ENCODE assay signal across 1 cellular context in the genomic region with DNA sequence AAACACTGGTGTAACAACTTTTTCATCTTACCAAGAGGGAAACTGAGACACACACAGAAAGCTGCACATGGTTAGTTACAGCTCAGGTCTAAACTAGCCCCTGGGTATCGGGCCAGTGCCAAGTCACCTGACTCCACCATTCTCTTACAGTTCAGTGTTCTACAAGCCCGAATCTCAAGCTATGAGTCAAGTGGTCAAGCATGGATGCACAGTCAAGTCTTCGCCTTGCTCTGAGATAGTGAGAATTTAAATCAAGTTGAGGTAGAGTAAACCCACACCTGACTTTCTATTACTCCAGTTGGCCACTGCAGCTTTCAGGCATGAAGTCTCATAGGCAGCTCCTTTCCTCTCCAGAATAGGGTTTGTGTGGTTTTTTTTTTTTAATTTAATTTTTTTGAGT.
TF ChIP-seq lines count a peak whose summit lies in the region.

No MANE protein-coding gene starts in this region.

TF ChIP-seq in HepG2, 621 proteins besides CTCF, POLR2A, EP300 and RAD21:
- TF ChIP-seq, protein P1, sequence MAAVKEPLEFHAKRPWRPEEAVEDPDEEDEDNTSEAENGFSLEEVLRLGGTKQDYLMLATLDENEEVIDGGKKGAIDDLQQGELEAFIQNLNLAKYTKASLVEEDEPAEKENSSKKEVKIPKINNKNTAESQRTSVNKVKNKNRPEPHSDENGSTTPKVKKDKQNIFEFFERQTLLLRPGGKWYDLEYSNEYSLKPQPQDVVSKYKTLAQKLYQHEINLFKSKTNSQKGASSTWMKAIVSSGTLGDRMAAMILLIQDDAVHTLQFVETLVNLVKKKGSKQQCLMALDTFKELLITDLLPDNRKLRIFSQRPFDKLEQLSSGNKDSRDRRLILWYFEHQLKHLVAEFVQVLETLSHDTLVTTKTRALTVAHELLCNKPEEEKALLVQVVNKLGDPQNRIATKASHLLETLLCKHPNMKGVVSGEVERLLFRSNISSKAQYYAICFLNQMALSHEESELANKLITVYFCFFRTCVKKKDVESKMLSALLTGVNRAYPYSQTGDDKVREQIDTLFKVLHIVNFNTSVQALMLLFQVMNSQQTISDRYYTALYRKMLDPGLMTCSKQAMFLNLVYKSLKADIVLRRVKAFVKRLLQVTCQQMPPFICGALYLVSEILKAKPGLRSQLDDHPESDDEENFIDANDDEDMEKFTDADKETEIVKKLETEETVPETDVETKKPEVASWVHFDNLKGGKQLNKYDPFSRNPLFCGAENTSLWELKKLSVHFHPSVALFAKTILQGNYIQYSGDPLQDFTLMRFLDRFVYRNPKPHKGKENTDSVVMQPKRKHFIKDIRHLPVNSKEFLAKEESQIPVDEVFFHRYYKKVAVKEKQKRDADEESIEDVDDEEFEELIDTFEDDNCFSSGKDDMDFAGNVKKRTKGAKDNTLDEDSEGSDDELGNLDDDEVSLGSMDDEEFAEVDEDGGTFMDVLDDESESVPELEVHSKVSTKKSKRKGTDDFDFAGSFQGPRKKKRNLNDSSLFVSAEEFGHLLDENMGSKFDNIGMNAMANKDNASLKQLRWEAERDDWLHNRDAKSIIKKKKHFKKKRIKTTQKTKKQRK (IDR thresholded peaks at IDR 0.05; ENCODE audit: low read length), result no peak
- no peak for TF ChIP-seq MAFG (CRISPR knock-in tag; IDR thresholded peaks at IDR 0.05)
- no peak for TF ChIP-seq ZNF510 (CRISPR knock-in tag; IDR thresholded peaks at IDR 0.05; ENCODE audit: low read depth)
- TF ChIP-seq HOXA7 (CRISPR knock-in tag; IDR thresholded peaks at IDR 0.05), result no peak
- TF ChIP-seq FOXO4 (CRISPR knock-in tag; conservative IDR thresholded peaks at IDR 0.05), result no peak
- TF ChIP-seq, protein P2, sequence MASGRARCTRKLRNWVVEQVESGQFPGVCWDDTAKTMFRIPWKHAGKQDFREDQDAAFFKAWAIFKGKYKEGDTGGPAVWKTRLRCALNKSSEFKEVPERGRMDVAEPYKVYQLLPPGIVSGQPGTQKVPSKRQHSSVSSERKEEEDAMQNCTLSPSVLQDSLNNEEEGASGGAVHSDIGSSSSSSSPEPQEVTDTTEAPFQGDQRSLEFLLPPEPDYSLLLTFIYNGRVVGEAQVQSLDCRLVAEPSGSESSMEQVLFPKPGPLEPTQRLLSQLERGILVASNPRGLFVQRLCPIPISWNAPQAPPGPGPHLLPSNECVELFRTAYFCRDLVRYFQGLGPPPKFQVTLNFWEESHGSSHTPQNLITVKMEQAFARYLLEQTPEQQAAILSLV (CRISPR knock-in tag; IDR thresholded peaks at IDR 0.05; ENCODE audit: borderline replicate concordance), result no peak
- no peak for TF ChIP-seq ZKSCAN8 (CRISPR knock-in tag; IDR thresholded peaks at IDR 0.05; ENCODE audit: borderline replicate concordance)
- no peak for TF ChIP-seq ZNF367 (CRISPR knock-in tag; IDR thresholded peaks at IDR 0.05; ENCODE audit: borderline replicate concordance)
- no peak for TF ChIP-seq MED8 (CRISPR knock-in tag; IDR thresholded peaks at IDR 0.05; ENCODE audit: insufficient replicate concordance)
- TF ChIP-seq TAF1 (CRISPR knock-in tag; IDR thresholded peaks at IDR 0.05), result no peak
- no peak for TF ChIP-seq ZNF33B (CRISPR knock-in tag; IDR thresholded peaks at IDR 0.05)
- no peak for TF ChIP-seq ZNF761 (CRISPR knock-in tag; conservative IDR thresholded peaks at IDR 0.05)
- TF ChIP-seq, protein P3, sequence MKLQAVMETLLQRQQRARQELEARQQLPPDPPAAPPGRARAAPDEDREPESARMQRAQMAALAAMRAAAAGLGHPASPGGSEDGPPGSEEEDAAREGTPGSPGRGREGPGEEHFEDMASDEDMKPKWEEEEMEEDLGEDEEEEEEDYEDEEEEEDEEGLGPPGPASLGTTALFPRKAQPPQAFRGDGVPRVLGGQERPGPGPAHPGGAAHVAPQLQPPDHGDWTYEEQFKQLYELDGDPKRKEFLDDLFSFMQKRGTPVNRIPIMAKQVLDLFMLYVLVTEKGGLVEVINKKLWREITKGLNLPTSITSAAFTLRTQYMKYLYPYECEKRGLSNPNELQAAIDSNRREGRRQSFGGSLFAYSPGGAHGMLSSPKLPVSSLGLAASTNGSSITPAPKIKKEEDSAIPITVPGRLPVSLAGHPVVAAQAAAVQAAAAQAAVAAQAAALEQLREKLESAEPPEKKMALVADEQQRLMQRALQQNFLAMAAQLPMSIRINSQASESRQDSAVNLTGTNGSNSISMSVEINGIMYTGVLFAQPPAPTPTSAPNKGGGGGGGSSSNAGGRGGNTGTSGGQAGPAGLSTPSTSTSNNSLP (IDR thresholded peaks at IDR 0.05; ENCODE audit: low read depth, low read length), result no peak
- no peak for TF ChIP-seq FOXA3 (CRISPR knock-in tag; IDR thresholded peaks at IDR 0.05)
- no peak for TF ChIP-seq THAP7 (CRISPR knock-in tag; IDR thresholded peaks at IDR 0.05)
- TF ChIP-seq, protein P4, sequence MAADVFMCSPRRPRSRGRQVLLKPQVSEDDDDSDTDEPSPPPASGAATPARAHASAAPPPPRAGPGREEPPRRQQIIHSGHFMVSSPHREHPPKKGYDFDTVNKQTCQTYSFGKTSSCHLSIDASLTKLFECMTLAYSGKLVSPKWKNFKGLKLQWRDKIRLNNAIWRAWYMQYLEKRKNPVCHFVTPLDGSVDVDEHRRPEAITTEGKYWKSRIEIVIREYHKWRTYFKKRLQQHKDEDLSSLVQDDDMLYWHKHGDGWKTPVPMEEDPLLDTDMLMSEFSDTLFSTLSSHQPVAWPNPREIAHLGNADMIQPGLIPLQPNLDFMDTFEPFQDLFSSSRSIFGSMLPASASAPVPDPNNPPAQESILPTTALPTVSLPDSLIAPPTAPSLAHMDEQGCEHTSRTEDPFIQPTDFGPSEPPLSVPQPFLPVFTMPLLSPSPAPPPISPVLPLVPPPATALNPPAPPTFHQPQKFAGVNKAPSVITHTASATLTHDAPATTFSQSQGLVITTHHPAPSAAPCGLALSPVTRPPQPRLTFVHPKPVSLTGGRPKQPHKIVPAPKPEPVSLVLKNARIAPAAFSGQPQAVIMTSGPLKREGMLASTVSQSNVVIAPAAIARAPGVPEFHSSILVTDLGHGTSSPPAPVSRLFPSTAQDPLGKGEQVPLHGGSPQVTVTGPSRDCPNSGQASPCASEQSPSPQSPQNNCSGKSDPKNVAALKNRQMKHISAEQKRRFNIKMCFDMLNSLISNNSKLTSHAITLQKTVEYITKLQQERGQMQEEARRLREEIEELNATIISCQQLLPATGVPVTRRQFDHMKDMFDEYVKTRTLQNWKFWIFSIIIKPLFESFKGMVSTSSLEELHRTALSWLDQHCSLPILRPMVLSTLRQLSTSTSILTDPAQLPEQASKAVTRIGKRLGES (CRISPR knock-in tag; IDR thresholded peaks at IDR 0.05; ENCODE audit: borderline replicate concordance), result no peak
TF ChIP-seq in HepG2: peak in this region for 0.
